21 cellular contexts compared by ENCODE assay signal in the genomic region with DNA sequence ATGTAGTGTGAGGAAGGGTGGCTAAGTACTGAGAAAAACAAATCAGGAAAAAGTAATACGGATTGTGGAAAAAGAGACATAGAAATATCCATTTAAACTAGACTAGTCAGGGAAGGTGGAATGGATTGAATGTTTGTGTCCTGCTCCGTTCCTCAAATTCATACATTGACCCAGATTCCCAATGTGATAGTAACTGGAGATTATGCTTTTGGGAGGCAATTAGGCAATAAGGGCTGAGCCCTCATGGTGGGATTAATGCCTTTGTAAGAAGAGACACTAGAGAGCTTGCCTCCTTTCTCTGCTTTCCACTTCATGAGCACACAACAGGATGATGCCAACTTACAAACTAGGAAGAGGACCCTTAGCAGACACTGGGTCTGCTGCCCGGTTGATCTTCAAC.
"Had no signal": no experiment of that assay in that cellular context is flagged by ENCODE, and none has a peak within 500 bp of the region (broad histone marks: within the 10 kb centered on the region; RNA-seq: fewer than 3 reads in every experiment).

No MANE protein-coding gene starts in this region.

- H3K27me3 ChIP-seq: breast epithelium, esophagus muscularis mucosa, foreskin keratinocyte, heart left ventricle, sigmoid colon had no signal

- H3K4me1 ChIP-seq: breast epithelium, esophagus muscularis mucosa, foreskin keratinocyte, heart left ventricle, parathyroid adenoma, psoas muscle had no signal

- H3K36me3 ChIP-seq: breast epithelium, esophagus muscularis mucosa, heart left ventricle, sigmoid colon, thoracic aorta had no signal

- DNase-seq: activated B cell treated with CpG ODN at 0.5 μM for 24 hours; activated CD4-positive, alpha-beta T cell treated with anti-CD3 and anti-CD28 coated beads, Interleukin-2, amount 50 U/mL, for 1 hour; activated CD8-positive, alpha-beta memory T cell treated with anti-CD3 and anti-CD28 coated beads, Interleukin-2, amount 10 ng/mL, durations not matched to agents 7 days and 5 days; activated CD8-positive, alpha-beta T cell treated with anti-CD3 and anti-CD28 coated beads, Interleukin-2, amount 10 ng/mL, durations not matched to agents 7 days and 5 days; activated naive CD8-positive, alpha-beta T cell treated with anti-CD3 and anti-CD28 coated beads, Interleukin-2, amount 50 U/mL, for 24 hours; activated T-cell treated with anti-CD3 and anti-CD28 coated beads, Interleukin-2, amount 50 U/mL, for 48 hours; central memory CD4-positive, alpha-beta T cell; foreskin keratinocyte; heart left ventricle; naive thymus-derived CD4-positive, alpha-beta T cell; nucleus accumbens; psoas muscle; sigmoid colon; small intestine; stimulated activated CD4-positive, alpha-beta T cell treated with anti-CD3 and anti-CD28 coated beads, Interleukin-4, amount 100 ng/mL, for 24 hours; trophoblast cell had no signal

- H3K4me3 ChIP-seq: breast epithelium, esophagus muscularis mucosa, heart left ventricle, psoas muscle, sigmoid colon, thoracic aorta had no signal

- ATAC-seq: activated CD8-positive, alpha-beta memory T cell treated with anti-CD3 and anti-CD28 coated beads, Interleukin-2, amount 10 ng/mL, durations not matched to agents 7 days and 5 days; activated CD8-positive, alpha-beta T cell treated with anti-CD3 and anti-CD28 coated beads, Interleukin-2, amount 10 ng/mL, durations not matched to agents 7 days and 5 days; activated naive CD8-positive, alpha-beta T cell treated with anti-CD3 and anti-CD28 coated beads, Interleukin-2, amount 50 U/mL, for 24 hours; foreskin keratinocyte; heart left ventricle; naive thymus-derived CD4-positive, alpha-beta T cell; psoas muscle; stimulated activated effector memory CD8-positive, alpha-beta T cell treated with anti-CD3 and anti-CD28 coated beads, Interleukin-12 subunit alpha, Interleukin-12 subunit beta, amount 100 ng/mL, for 72 hours had no signal

- H3K27ac ChIP-seq: breast epithelium, esophagus muscularis mucosa, foreskin keratinocyte, heart left ventricle, parathyroid adenoma, psoas muscle, sigmoid colon, thoracic aorta had no signal

- H3K9me3 ChIP-seq: breast epithelium, esophagus muscularis mucosa, heart left ventricle, psoas muscle, sigmoid colon, thoracic aorta had no signal

- H3K9ac ChIP-seq: parathyroid adenoma had no signal
